Comparison of ENCODE assay signal across 9 cellular contexts in genomic region chr18:63253428-63254372, GRCh38.
DNase-seq lines count a peak whose midpoint lies in the region; ATAC-seq, FAIRE-seq and TF ChIP-seq lines count a peak whose summit lies in the region.
"Had no signal": no experiment of that assay in that cellular context is flagged by ENCODE, and none has a peak within 500 bp of the region (broad histone marks: within the 10 kb centered on the region; RNA-seq: fewer than 3 reads in every experiment).

No MANE protein-coding gene starts in this region.

- in situ Hi-C loops in astrocyte of the spinal cord (cut with HindIII; ENCODE audit: low sequenced_read_pairs): no loop called here

- peak overlapping the region; percentile 92 for H3K27ac ChIP-seq in KMS-11

- no peaks in the 10 kb centered on the region for H3K27me3 ChIP-seq in KMS-11 (ENCODE audit: insufficient read depth, low read depth)

- no peaks in the 10 kb centered on the region for H3K9me3 ChIP-seq in mucosa of descending colon

- peak overlapping the region; percentile 71 for H3K9ac ChIP-seq in KMS-11

- peak; percentile 52 for DNase-seq in AG08395 (ENCODE audit: low spot score)
- DNase-seq in astrocyte of the spinal cord (ENCODE audit: low read depth, low spot score): peak; percentile 53
- no peak for DNase-seq in mucosa of descending colon
- DNase-seq in NCI-H2227 treated with DMSO at 0.1 percent for 48 hours (lab: John Stamatoyannopoulos, UW): no peak
- no peak for DNase-seq in iPS-NIHi11 (ENCODE audit: low spot score)
- DNase-seq in H54 (ENCODE audit: insufficient read length, low spot score): no peak

- H4K20me1 ChIP-seq in KMS-11 (ENCODE audit: insufficient read depth): no peaks in the 10 kb centered on the region

- peak overlapping the region; percentile 12; the same call in 1 of the 2 replicates for H2AFZ ChIP-seq in KMS-11 (ENCODE audit: low read depth)

- TF ChIP-seq POLR2A in H54 (IDR thresholded peaks at IDR 0.05; ENCODE audit: low read depth, low read length): no peak

- H3K36me3 ChIP-seq in KMS-11 (ENCODE audit: insufficient read depth) (no peaks in the 10 kb centered on the region), mucosa of descending colon (ENCODE audit: low read depth) (no peaks in the 10 kb centered on the region)

- no peak for TF ChIP-seq CTCF in KMS-11 (conservative IDR thresholded peaks at IDR 0.05; ENCODE audit: low read depth, low read length)
- TF ChIP-seq CTCF in astrocyte of the spinal cord (IDR thresholded peaks at IDR 0.05; ENCODE audit: low read depth, low read length): no peak
- TF ChIP-seq CTCF in mucosa of descending colon (IDR thresholded peaks at IDR 0.05): no peak

- no peaks in the 10 kb centered on the region; the same call in 1 of the 2 replicates for H3K79me2 ChIP-seq in KMS-11 (ENCODE audit: insufficient read depth, low read depth)

- H3K4me1 ChIP-seq in KMS-11 (ENCODE audit: low read depth, poor library complexity, severe bottlenecking): peaks cover 72% of the 10 kb centered on the region
- peaks cover 29% of the 10 kb centered on the region for H3K4me1 ChIP-seq in mucosa of descending colon (ENCODE audit: low read depth)

- intact Hi-C loops in mucosa of descending colon (cut with DNase I, micrococcal nuclease): loop anchor here in 1 of 2 donors (10.0 kb wide), 1 partner anchor 61 kb away; the partner anchor contains the start of gene BCL2

- H3K4me2 ChIP-seq in KMS-11: peak overlapping the region; percentile 65

- FAIRE-seq in H54 (lab: Jason Lieb, UNC): no peak
- FAIRE-seq: G401.6 had no signal

- H3K4me3 ChIP-seq in KMS-11 (IDR thresholded peaks at IDR 0.05; ENCODE audit: insufficient read depth, low read depth, low read length): no peak overlapping the region
- no peak overlapping the region for H3K4me3 ChIP-seq in astrocyte of the spinal cord (ENCODE audit: low read depth, low read length)
- H3K4me3 ChIP-seq in mucosa of descending colon: no peak overlapping the region

- ATAC-seq in mucosa of descending colon (peak; percentile 51), HG02852 (IDR thresholded peaks at IDR 0.05; ENCODE audit: unreplicated experiment) (no peak)

Comparison
In these comparisons a context has a peak if more than half of its experiments do, and no peak if none do; other contexts are left out.
1. DNase-seq: peak in AG08395 (single experiment) and astrocyte of the spinal cord (single experiment); none in mucosa of descending colon (0 of 3), NCI-H2227 treated with DMSO at 0.1 percent for 48 hours (single experiment), iPS-NIHi11 (single experiment) and H54 (single experiment).